ENCODE assay signal across 8 cellular contexts in genomic region chr6:159761135-159761872, GRCh38. TPM values are rescaled to one million over a fixed set of nuclear protein-coding genes. Genes with fewer than 3 reads are reported as not detected.
A peak's percentile ranks its signal among the peaks of the same experiment; 100 is the strongest.
DNase-seq lines count a peak whose midpoint lies in the region; ATAC-seq and TF ChIP-seq lines count a peak whose summit lies in the region.

No MANE protein-coding gene starts in this region.

- peak overlapping the region; percentile 99 for H3K4me3 ChIP-seq in CD8-positive, alpha-beta T cell (ENCODE audit: low read depth, low read length)
- H3K4me3 ChIP-seq in MM.1S (ENCODE audit: low read length) = peak overlapping the region; percentile 68
- peak overlapping the region; percentile 85 for H3K4me3 ChIP-seq in iPS-18a (ENCODE audit: low read length)
- H3K4me3 ChIP-seq in skin epidermis = peak overlapping the region; percentile 57 to 95 (median 85)

- no peak for TF ChIP-seq CTCF in CD8-positive, alpha-beta T cell (IDR thresholded peaks at IDR 0.05)
- TF ChIP-seq CTCF in MM.1S (IDR thresholded peaks at IDR 0.05; ENCODE audit: low read length) = no peak

- peaks cover 8% of the 10 kb centered on the region for H3K36me3 ChIP-seq in CD8-positive, alpha-beta T cell (ENCODE audit: insufficient read depth, low read length)
- H3K36me3 ChIP-seq in MM.1S (replicated peaks; ENCODE audit: insufficient read depth, low read length) (no peaks in the 10 kb centered on the region), iPS-18a (ENCODE audit: control insufficient read depth, low read depth, low read length) (peaks cover 41% of the 10 kb centered on the region)

- H3K27ac ChIP-seq in CD8-positive, alpha-beta T cell (ENCODE audit: low read depth, low read length) = peak overlapping the region; percentile 99
- peak overlapping the region; percentile 68; the same call in 1 of the 2 replicates for H3K27ac ChIP-seq in MM.1S (ENCODE audit: low read length)
- H3K27ac ChIP-seq in angular gyrus (ENCODE audit: low read depth, low read length) = peak overlapping the region; percentile 71
- peak overlapping the region; percentile 97 for H3K27ac ChIP-seq in iPS-18a (ENCODE audit: low read length)
- peak overlapping the region; percentile 37 to 96 (median 92) for H3K27ac ChIP-seq in skin epidermis

- H3K27me3 Mint-ChIP-seq in CD8-positive, alpha-beta T cell (ENCODE audit: low read depth) = no peaks in the 10 kb centered on the region

- DNase-seq in CD8-positive, alpha-beta T cell = peak in 2 of 7 experiments; percentile 14 to 21
- DNase-seq in MM.1S (peak; percentile 29), NCI-H187 treated with DMSO at 0.1 percent for 48 hours (lab: John Stamatoyannopoulos, UW) (no peak), foreskin melanocyte (no peak)

- H3K4me3 Mint-ChIP-seq in CD8-positive, alpha-beta T cell = peak overlapping the region; percentile 96

- H3K4me1 ChIP-seq in CD8-positive, alpha-beta T cell (ENCODE audit: insufficient read depth, low read length) = peaks cover 16% of the 10 kb centered on the region
- no peaks in the 10 kb centered on the region for H3K4me1 ChIP-seq in MM.1S (ENCODE audit: low read length)
- H3K4me1 ChIP-seq in iPS-18a (ENCODE audit: control insufficient read depth, low read depth, low read length) = peaks cover 22% of the 10 kb centered on the region

- POLR2A ChIA-PET in CD8-positive, alpha-beta T cell (lab: Charles Lee) = interaction anchor here (0.6 to 6.2 kb wide), 13 partner anchors 9 to 251 kb away, joined by 3 to 60 read pairs (median 5); partner anchors contain the start of genes MRPL18, TCP1 and WTAP

- H3F3A ChIP-seq in MM.1S (ENCODE audit: insufficient read depth, low read length) = peaks cover 12% of the 10 kb centered on the region

- peak; percentile 12 for ATAC-seq in CD8-positive, alpha-beta T cell
- ATAC-seq in GM19452 (IDR thresholded peaks at IDR 0.05; ENCODE audit: unreplicated experiment) = peak; percentile 3

- intact Hi-C loops in CD8-positive, alpha-beta T cell (cut with DNase I, micrococcal nuclease) = loop anchor here (1.0 to 10.0 kb wide), 4 partner anchors 17 to 1231 kb away; partner anchors contain the start of genes MAP3K4 (in 1 of the 2) and WTAP (in 1 of the 2)

- no peaks in the 10 kb centered on the region for H3K9me3 Mint-ChIP-seq in CD8-positive, alpha-beta T cell

- H3K4me2 ChIP-seq in MM.1S (ENCODE audit: low read depth, low read length) = peak overlapping the region; percentile 86

- peaks cover 29% of the 10 kb centered on the region for H3K4me1 Mint-ChIP-seq in CD8-positive, alpha-beta T cell (ENCODE audit: low read depth)

- peaks cover 45% of the 10 kb centered on the region for H3K36me3 Mint-ChIP-seq in CD8-positive, alpha-beta T cell

- no peaks in the 10 kb centered on the region for H3K9me3 ChIP-seq in CD8-positive, alpha-beta T cell (ENCODE audit: low read length)
- no peaks in the 10 kb centered on the region for H3K9me3 ChIP-seq in MM.1S (replicated peaks; ENCODE audit: insufficient read depth, low read length)
- H3K9me3 ChIP-seq in iPS-18a (ENCODE audit: control insufficient read depth, low read depth, low read length) = no peaks in the 10 kb centered on the region

- H3K9me2 ChIP-seq in MM.1S (replicated peaks; ENCODE audit: insufficient read depth, low read length) = no peaks in the 10 kb centered on the region

- no peaks in the 10 kb centered on the region for H4K20me1 ChIP-seq in MM.1S (ENCODE audit: insufficient read depth, low read length)

- H3K9ac ChIP-seq in MM.1S (ENCODE audit: low read length) (peak overlapping the region; percentile 82), iPS-18a (ENCODE audit: low read length) (peak overlapping the region; percentile 89)

- H3K27ac Mint-ChIP-seq in CD8-positive, alpha-beta T cell = peak overlapping the region; percentile 97

- H3K27me3 ChIP-seq in CD8-positive, alpha-beta T cell (ENCODE audit: insufficient read depth, low read length) = no peaks in the 10 kb centered on the region
- H3K27me3 ChIP-seq in MM.1S (replicated peaks; ENCODE audit: insufficient read depth, low read length) = no peaks in the 10 kb centered on the region
- no peaks in the 10 kb centered on the region for H3K27me3 ChIP-seq in iPS-18a (ENCODE audit: control insufficient read depth, insufficient read depth, low read length)

- CTCF ChIA-PET in CD8-positive, alpha-beta T cell (lab: Charles Lee) = interaction anchor here (1.0 to 2.2 kb wide), 4 partner anchors 23 to 70 kb away, joined by 4 to 10 read pairs (median 5); partner anchors contain the start of genes MRPL18 and TCP1

- H2AFZ ChIP-seq in MM.1S (ENCODE audit: low read length) = peak overlapping the region; percentile 67

- H3K79me2 ChIP-seq in MM.1S (ENCODE audit: low read length) = peaks cover 3% of the 10 kb centered on the region; the same call in 1 of the 2 replicates

RNA-seq across cellular contexts. Expression of gene ACAT2, which starts 0.5 kb away (rescaled TPM):
- total RNA-seq in CD8-positive, alpha-beta T cell = 10 to 100 TPM; 23.3 to 24.1 TPM

RNA-seq across cellular contexts. Expression of gene TCP1, which starts 28.1 kb away (rescaled TPM):
- total RNA-seq in CD8-positive, alpha-beta T cell = 100 to 1,000 TPM; 221 to 222 TPM

RNA-seq across cellular contexts. Expression of gene MRPL18, which starts 29.0 kb away (rescaled TPM):
- 10 to 100 TPM; 17.5 to 18.8 TPM for total RNA-seq in CD8-positive, alpha-beta T cell

RNA-seq across cellular contexts. Expression of gene WTAP, which starts 34.0 kb away (rescaled TPM):
- total RNA-seq in CD8-positive, alpha-beta T cell = 100 to 1,000 TPM; 224 to 226 TPM

RNA-seq across cellular contexts. Expression of gene PNLDC1, which starts 38.8 kb away (rescaled TPM):
- not detected for total RNA-seq in CD8-positive, alpha-beta T cell
